ENCODE assay signal across 8 cellular contexts in genomic region chr9:35690447-35691324, GRCh38. TPM values are rescaled to one million over a fixed set of nuclear protein-coding genes. Genes with fewer than 3 reads are reported as not detected.
A peak's percentile ranks its signal among the peaks of the same experiment; 100 is the strongest.
DNase-seq lines count a peak whose midpoint lies in the region; ATAC-seq, FAIRE-seq and TF ChIP-seq lines count a peak whose summit lies in the region.

No MANE protein-coding gene starts in this region.

- no peaks in the 10 kb centered on the region for H3K27me3 ChIP-seq in AG04450 (ENCODE audit: control insufficient read depth, insufficient read depth, low read length)
- H3K27me3 ChIP-seq in PC-9 (ENCODE audit: insufficient read depth, low read depth) = no peaks in the 10 kb centered on the region
- no peaks in the 10 kb centered on the region for H3K27me3 ChIP-seq in neural progenitor cell
- no peaks in the 10 kb centered on the region for H3K27me3 ChIP-seq in vagina

- CTCF ChIA-PET in AG04450 (lab: Charles Lee) (interaction anchor here (0.6 to 2.8 kb wide), 3 partner anchors 26 to 37 kb away, joined by 3 to 10 read pairs (median 4); partner anchors contain the start of gene ARHGEF39), PC-9 (lab: Charles Lee) (interaction anchor here (1.4 kb wide), 1 partner anchor 17 kb away, joined by 6 read pairs; the partner anchor contains the start of gene CA9)

- H3K4me1 ChIP-seq in PC-9 (replicated peaks; ENCODE audit: insufficient read depth) (peaks cover 21% of the 10 kb centered on the region), neural progenitor cell (peaks cover 10% of the 10 kb centered on the region), vagina (peaks cover 32% of the 10 kb centered on the region)

- peak; percentile 37 for ATAC-seq in activated naive CD8-positive, alpha-beta T cell treated with anti-CD3 and anti-CD28 coated beads, Interleukin-2, amount 10 ng/mL, durations not matched to agents 7 days and 5 days (ENCODE audit: low read depth)
- no peak for ATAC-seq in GM21528 (IDR thresholded peaks at IDR 0.05; ENCODE audit: low FRiP score, unreplicated experiment)

- no peaks in the 10 kb centered on the region for H3K36me3 Mint-ChIP-seq in activated naive CD8-positive, alpha-beta T cell treated with anti-CD3 and anti-CD28 coated beads, Interleukin-2, amount 10 ng/mL, durations not matched to agents 7 days and 5 days
- H3K36me3 Mint-ChIP-seq in neural progenitor cell = peaks cover 5% of the 10 kb centered on the region

- no peaks in the 10 kb centered on the region for H3K36me3 ChIP-seq in PC-9 (ENCODE audit: low read depth)
- no peaks in the 10 kb centered on the region for H3K36me3 ChIP-seq in neural progenitor cell
- no peaks in the 10 kb centered on the region for H3K36me3 ChIP-seq in vagina

- peak overlapping the region; percentile 74 for H3K4me2 ChIP-seq in PC-9
- peak overlapping the region; percentile 89 for H3K4me2 ChIP-seq in neural progenitor cell

- DNase-seq in AG04450 (ENCODE audit: low read depth, low spot score) = no peak
- peak; percentile 29 for DNase-seq in GM18507 (ENCODE audit: extremely low spot score, insufficient read length, low read depth)
- peak in 1 of 2 experiments; percentile 38 for DNase-seq in PC-9
- DNase-seq in activated naive CD8-positive, alpha-beta T cell treated with anti-CD3 and anti-CD28 coated beads, Interleukin-2, amount 10 ng/mL, durations not matched to agents 7 days and 5 days = peak; percentile 49
- DNase-seq in globus pallidus (ENCODE audit: low spot score) = peak; percentile 16
- DNase-seq in neural progenitor cell (ENCODE audit: low spot score) = peak; percentile 64
- no peak for DNase-seq in vagina (ENCODE audit: extremely low spot score in 2 of 2)

- H3K4me1 Mint-ChIP-seq in activated naive CD8-positive, alpha-beta T cell treated with anti-CD3 and anti-CD28 coated beads, Interleukin-2, amount 10 ng/mL, durations not matched to agents 7 days and 5 days = peaks cover 12% of the 10 kb centered on the region
- H3K4me1 Mint-ChIP-seq in neural progenitor cell = peaks cover 36% of the 10 kb centered on the region

- H3K27me3 Mint-ChIP-seq in activated naive CD8-positive, alpha-beta T cell treated with anti-CD3 and anti-CD28 coated beads, Interleukin-2, amount 10 ng/mL, durations not matched to agents 7 days and 5 days = no peaks in the 10 kb centered on the region
- peaks cover 7% of the 10 kb centered on the region for H3K27me3 Mint-ChIP-seq in neural progenitor cell (ENCODE audit: insufficient read depth, low read depth)

- H3K4me3 Mint-ChIP-seq in activated naive CD8-positive, alpha-beta T cell treated with anti-CD3 and anti-CD28 coated beads, Interleukin-2, amount 10 ng/mL, durations not matched to agents 7 days and 5 days = peak overlapping the region; percentile 91
- H3K4me3 Mint-ChIP-seq in neural progenitor cell = peak overlapping the region; percentile 89

- no peaks in the 10 kb centered on the region for H3K79me2 ChIP-seq in PC-9 (ENCODE audit: low read depth)
- peaks cover 19% of the 10 kb centered on the region for H3K79me2 ChIP-seq in neural progenitor cell (ENCODE audit: low read depth)

- H3F3A ChIP-seq in PC-9 (ENCODE audit: insufficient read depth, low read depth) = peaks cover 14% of the 10 kb centered on the region; the same call in 1 of the 2 replicates
- H3F3A ChIP-seq in neural progenitor cell (ENCODE audit: low read depth) = peaks cover 16% of the 10 kb centered on the region

- intact Hi-C loops in PC-9 (cut with micrococcal nuclease; ENCODE audit: unreplicated experiment) (no loop called here), vagina (cut with DNase I) (loop anchor here (5.0 kb wide), 2 partner anchors 33 to 37 kb away; partner anchors contain the start of genes CCDC107 and RMRP)

- TF ChIP-seq CTCF in AG04450 (IDR thresholded peaks at IDR 0.05; ENCODE audit: low read depth, low read length) (no peak), PC-9 (conservative IDR thresholded peaks at IDR 0.05) (no peak), neural progenitor cell (IDR thresholded peaks at IDR 0.05) (no peak), vagina (IDR thresholded peaks at IDR 0.05) (no peak)

- H4K20me1 ChIP-seq in PC-9 (ENCODE audit: insufficient read depth) = no peaks in the 10 kb centered on the region
- no peaks in the 10 kb centered on the region for H4K20me1 ChIP-seq in neural progenitor cell (ENCODE audit: low read depth)

- H2AFZ ChIP-seq in PC-9 = peak overlapping the region; percentile 92
- peak overlapping the region; percentile 67 for H2AFZ ChIP-seq in neural progenitor cell (replicated peaks)

- POLR2A ChIA-PET in AG04450 (lab: Yijun Ruan, JAX) (interaction anchor here (0.7 to 9.1 kb wide), 19 partner anchors 10 to 500 kb away, joined by 3 to 101 read pairs (median 6); partner anchors contain the start of genes CA9, CCDC107, CREB3 and GBA2), PC-9 (lab: Charles Lee; ENCODE audit: unreplicated experiment) (interaction anchor here (0.7 to 0.9 kb wide), 2 partner anchors 29 to 1213 kb away, joined by 3 to 9 read pairs; no protein-coding TSS in a partner anchor)
- POLR2A ChIA-PET in activated naive CD8-positive, alpha-beta T cell treated with anti-CD3 and anti-CD28 coated beads, Interleukin-2, amount 10 ng/mL, durations not matched to agents 7 days and 5 days (lab: Charles Lee) = interaction anchor here (0.7 to 2.8 kb wide), 9 partner anchors 16 to 533 kb away, joined by 3 to 11 read pairs (median 5); partner anchors contain the start of genes ARHGEF39, CCDC107, CREB3 and RMRP

- FAIRE-seq in GM18507 (lab: Jason Lieb, UNC) = no peak

- peak in 1 of 2 donors; percentile 64 for TF ChIP-seq POLR2A in vagina (IDR thresholded peaks at IDR 0.05)

- peak overlapping the region; percentile 78 for H3K27ac Mint-ChIP-seq in activated naive CD8-positive, alpha-beta T cell treated with anti-CD3 and anti-CD28 coated beads, Interleukin-2, amount 10 ng/mL, durations not matched to agents 7 days and 5 days
- peak overlapping the region; percentile 96 for H3K27ac Mint-ChIP-seq in neural progenitor cell

- H3K9me3 ChIP-seq in AG04450 (ENCODE audit: control insufficient read depth, insufficient read depth, low read length) (no peaks in the 10 kb centered on the region; the same call in 1 of the 2 replicates), PC-9 (ENCODE audit: insufficient read depth, low read depth) (no peaks in the 10 kb centered on the region), neural progenitor cell (ENCODE audit: low read depth) (no peaks in the 10 kb centered on the region), vagina (no peaks in the 10 kb centered on the region)

- H3K9ac ChIP-seq in neural progenitor cell = peak overlapping the region; percentile 7

- H3K27ac ChIP-seq in AG04450 (ENCODE audit: low read depth, low read length) = peak overlapping the region; percentile 97
- peak overlapping the region; percentile 32; the same call in 1 of the 2 replicates for H3K27ac ChIP-seq in PC-9
- no peak overlapping the region for H3K27ac ChIP-seq in neural progenitor cell
- peak overlapping the region; percentile 96 for H3K27ac ChIP-seq in vagina

- peak overlapping the region; percentile 98 for H3K4me3 ChIP-seq in AG04450 (ENCODE audit: low read depth, low read length)
- peak overlapping the region; percentile 77 for H3K4me3 ChIP-seq in PC-9
- H3K4me3 ChIP-seq in neural progenitor cell = peak overlapping the region; percentile 69
- peak overlapping the region; percentile 79 to 90 for H3K4me3 ChIP-seq in vagina

- H3K9me3 Mint-ChIP-seq in activated naive CD8-positive, alpha-beta T cell treated with anti-CD3 and anti-CD28 coated beads, Interleukin-2, amount 10 ng/mL, durations not matched to agents 7 days and 5 days = no peaks in the 10 kb centered on the region
- peaks cover 2% of the 10 kb centered on the region for H3K9me3 Mint-ChIP-seq in neural progenitor cell

- no TSS peak for BruUV-seq in PC-9 (replicated peaks; lab: Mats Ljungman, UMichigan)

- no peaks in the 10 kb centered on the region for H3K9me2 ChIP-seq in PC-9 (ENCODE audit: insufficient read depth)

RNA-seq across cellular contexts. Expression of gene TPM2, which starts 1.0 kb away (rescaled TPM):
- polyA plus RNA-seq in AG04450 (2011; rRNA removed) = 1,535 and 1,633 TPM in 2 replicates
- 470 and 477 TPM in 2 replicates for polyA minus RNA-seq in AG04450 (2011; rRNA and poly(A)+ RNA removed)
- total RNA-seq in PC-9 (2021) (30.5 and 60.0 TPM in 2 replicates), neural progenitor cell (ENCODE audit: low replicate concordance) (174 and 241 TPM in 2 replicates), vagina (460 TPM)
- total RNA-seq in activated naive CD8-positive, alpha-beta T cell treated with anti-CD3 and anti-CD28 coated beads, Interleukin-2, amount 10 ng/mL, durations not matched to agents 7 days and 5 days = 10 to 100 TPM; 35.7 to 36.9 TPM

RNA-seq across cellular contexts. Expression of gene CA9, which starts 17.0 kb away (rescaled TPM):
- polyA plus RNA-seq in AG04450 (2011; rRNA removed) = 1.2 and 1.3 TPM in 2 replicates
- 0.83 TPM in 1 of 2 replicates, not detected in the other for polyA minus RNA-seq in AG04450 (2011; rRNA and poly(A)+ RNA removed)
- total RNA-seq in PC-9 (2021) (2.5 and 6.6 TPM in 2 replicates), neural progenitor cell (ENCODE audit: low replicate concordance) (0.09 and 0.25 TPM in 2 replicates), vagina (0.98 TPM)
- 1 to 10 TPM in 1 of 2 experiments, under 1 TPM in 1; 0.86 to 1.2 TPM for total RNA-seq in activated naive CD8-positive, alpha-beta T cell treated with anti-CD3 and anti-CD28 coated beads, Interleukin-2, amount 10 ng/mL, durations not matched to agents 7 days and 5 days

RNA-seq across cellular contexts. Expression of gene ARHGEF39, which starts 25.7 kb away (rescaled TPM):
- 1.1 and 1.2 TPM in 2 replicates for polyA plus RNA-seq in AG04450 (2011; rRNA removed)
- 1.7 and 2.9 TPM in 2 replicates for polyA minus RNA-seq in AG04450 (2011; rRNA and poly(A)+ RNA removed)
- total RNA-seq in PC-9 (2021) (13.5 and 15.6 TPM in 2 replicates), neural progenitor cell (ENCODE audit: low replicate concordance) (13.2 and 31.9 TPM in 2 replicates), vagina (1.2 TPM)
- total RNA-seq in activated naive CD8-positive, alpha-beta T cell treated with anti-CD3 and anti-CD28 coated beads, Interleukin-2, amount 10 ng/mL, durations not matched to agents 7 days and 5 days = 10 to 100 TPM; 13.1 to 13.4 TPM

RNA-seq across cellular contexts. Expression of gene CCDC107, which starts 32.6 kb away (rescaled TPM):
- polyA plus RNA-seq in AG04450 (2011; rRNA removed) = 11.8 TPM in 2 replicates
- 5.1 and 7.8 TPM in 2 replicates for polyA minus RNA-seq in AG04450 (2011; rRNA and poly(A)+ RNA removed)
- 6.9 and 10.5 TPM in 2 replicates for total RNA-seq in PC-9 (2021)
- total RNA-seq in activated naive CD8-positive, alpha-beta T cell treated with anti-CD3 and anti-CD28 coated beads, Interleukin-2, amount 10 ng/mL, durations not matched to agents 7 days and 5 days = 10 to 100 TPM; 32.7 to 36.3 TPM
- 3.8 and 10.6 TPM in 2 replicates for total RNA-seq in neural progenitor cell (ENCODE audit: low replicate concordance)
- 17.2 TPM for total RNA-seq in vagina

RNA-seq across cellular contexts. Expression of gene RMRP, which starts 32.9 kb away (rescaled TPM):
- 173 and 306 TPM in 2 replicates for polyA plus RNA-seq in AG04450 (2011; rRNA removed)
- polyA minus RNA-seq in AG04450 (2011; rRNA and poly(A)+ RNA removed) = 6,565 and 7,222 TPM in 2 replicates
- 13,432 and 13,506 TPM in 2 replicates for total RNA-seq in PC-9 (2021)
- total RNA-seq in activated naive CD8-positive, alpha-beta T cell treated with anti-CD3 and anti-CD28 coated beads, Interleukin-2, amount 10 ng/mL, durations not matched to agents 7 days and 5 days = over 10,000 TPM; 10,447 to 10,452 TPM
- total RNA-seq in neural progenitor cell (ENCODE audit: low replicate concordance) = 1,307 and 2,709 TPM in 2 replicates
- total RNA-seq in vagina = 8,462 TPM

Comparison
In these comparisons a context has a peak if more than half of its experiments do, and no peak if none do; other contexts are left out.
1. DNase-seq: peak in GM18507 (single experiment), activated naive CD8-positive, alpha-beta T cell treated with anti-CD3 and anti-CD28 coated beads, Interleukin-2, amount 10 ng/mL, durations not matched to agents 7 days and 5 days (single experiment), globus pallidus (single experiment) and neural progenitor cell (single experiment); none in AG04450 (single experiment) and vagina (0 of 2).
2. Peak in every context shown above with its lines, with median percentiles within 50 percentile points of each other: H3K4me3 ChIP-seq.